ENCODE assay signal across 8 cellular contexts in genomic region chr19:53196777-53197396, GRCh38. TPM values are rescaled to one million over a fixed set of nuclear protein-coding genes. Genes with fewer than 3 reads are reported as not detected.
DNase-seq lines count a peak whose midpoint lies in the region; ATAC-seq and TF ChIP-seq lines count a peak whose summit lies in the region.

No MANE protein-coding gene starts in this region.

- peak overlapping the region; percentile 33; the same call in 1 of the 2 replicates for H3K27ac ChIP-seq in SJCRH30
- H3K27ac ChIP-seq in neutrophil, result peak overlapping the region; percentile 97
- peak overlapping the region; percentile 82 to 96 (median 90) for H3K27ac ChIP-seq in stomach

- DNase-seq in DMS114 treated with DMSO at 0.1 percent for 48 hours (lab: John Stamatoyannopoulos, UW; ENCODE audit: unreplicated experiment) (peak; percentile 85), HK-2 (ENCODE audit: unreplicated experiment) (peak; percentile 81), SJCRH30 (peak; percentile 94 to 97), glomerular endothelial cell (ENCODE audit: extremely low read depth, low read depth, low spot score) (peak; percentile 27), stomach (peak; percentile 99)
- peak; percentile 97 for DNase-seq in activated naive CD4-positive, alpha-beta T cell treated with anti-CD3 and anti-CD28 coated beads, Interleukin-2, amount 50 U/mL, for 16 hours

- peak; percentile 55 for TF ChIP-seq CTCF in neutrophil (IDR thresholded peaks at IDR 0.05)
- peak in 1 of 7 experiments; percentile 16 for TF ChIP-seq CTCF in stomach (IDR thresholded peaks at IDR 0.05)

- H3K4me1 ChIP-seq in SJCRH30 (no peaks in the 10 kb centered on the region; the same call in 1 of the 2 replicates), neutrophil (ENCODE audit: control insufficient read depth in 1 of 2, insufficient read depth in 1 of 2, low read depth in 1 of 2, low read length in 1 of 2) (peaks cover 29 to 31% of the 10 kb centered on the region in 2 experiments), stomach (peaks cover 4 to 34% (median 26%) of the 10 kb centered on the region in 4 donors)

- intact Hi-C loops in stomach (cut with DNase I; ENCODE audit: low total_unique reads), result loop anchor here (10.0 kb wide), 4 partner anchors 138 to 548 kb away; partner anchors contain the start of genes ZNF525 and ZNF845

- H3K9me3 ChIP-seq in SJCRH30 (replicated peaks) (no peaks in the 10 kb centered on the region; the same call in 1 of the 2 replicates), neutrophil (peaks cover 7% of the 10 kb centered on the region), stomach (peaks cover 0 to 44% (median 29%) of the 10 kb centered on the region in 4 donors)

- no peaks in the 10 kb centered on the region for H3K27me3 ChIP-seq in SJCRH30
- no peaks in the 10 kb centered on the region for H3K27me3 ChIP-seq in neutrophil
- no peaks in the 10 kb centered on the region for H3K27me3 ChIP-seq in stomach

- no peak for TF ChIP-seq EP300 in stomach (IDR thresholded peaks at IDR 0.05)

- H3K36me3 ChIP-seq in SJCRH30 (no peaks in the 10 kb centered on the region), neutrophil (peaks cover 22% of the 10 kb centered on the region), stomach (peaks cover 0 to 36% (median 29%) of the 10 kb centered on the region in 4 donors)

- peak in 2 of 4 donors; percentile 22 to 39 for TF ChIP-seq POLR2A in stomach (IDR thresholded peaks at IDR 0.05)

- H3K4me3 ChIP-seq in SJCRH30, result peak overlapping the region; percentile 71
- H3K4me3 ChIP-seq in neutrophil (ENCODE audit: low read depth in 1 of 2, low read length in 1 of 2), result peak overlapping the region; percentile 85
- peak overlapping the region; percentile 61 to 76 (median 73) for H3K4me3 ChIP-seq in stomach

- ATAC-seq in GM21529 (IDR thresholded peaks at IDR 0.05; ENCODE audit: unreplicated experiment), result no peak

- 0 to 2% (median 1%) methylated on average over 22 to 42 of the region's 42 CpGs for whole genome bisulfite sequencing in stomach, 5 donors

RNA-seq across cellular contexts. Expression of gene ZNF665, which starts 3.7 kb away (rescaled TPM):
- total RNA-seq in SJCRH30 (2014; rRNA removed; shearing (Covaris generic)), result 2.6 and 2.9 TPM in 2 replicates
- total RNA-seq in glomerular endothelial cell, result 1.9 and 2.5 TPM in 2 replicates
- 1 to 10 TPM in 4 of 5 donors, under 1 TPM in 1; 0.72 to 9.5 (median 1.8) TPM for total RNA-seq in stomach
- 1 to 10 TPM; 1.2 to 2.9 (median 2.3) TPM for polyA plus RNA-seq in stomach

RNA-seq across cellular contexts. Expression of gene ZNF347, which starts 38.0 kb away (rescaled TPM):
- total RNA-seq in SJCRH30 (2014; rRNA removed; shearing (Covaris generic)), result 15.5 and 17.5 TPM in 2 replicates
- 4.5 and 6.0 TPM in 2 replicates for total RNA-seq in glomerular endothelial cell
- total RNA-seq in stomach, result 10 to 100 TPM in 3 of 5 donors, 1 to 10 TPM in 2; 3.9 to 19.3 (median 12.5) TPM
- polyA plus RNA-seq in stomach, result 1 to 10 TPM; 1.3 to 2.3 (median 1.4) TPM

RNA-seq across cellular contexts. Expression of gene ZNF677, which starts 57.8 kb away (rescaled TPM):
- total RNA-seq in SJCRH30 (2014; rRNA removed; shearing (Covaris generic)), result 12.1 and 13.1 TPM in 2 replicates
- 18.7 and 28.1 TPM in 2 replicates for total RNA-seq in glomerular endothelial cell
- 10 to 100 TPM in 1 of 5 donors, 1 to 10 TPM in 2, not detected in 2; 6.5 to 35.6 (median 9.8) TPM for total RNA-seq in stomach
- polyA plus RNA-seq in stomach, result 10 to 100 TPM in 1 of 3 donors, 1 to 10 TPM in 2; 6.2 to 11.2 (median 7.5) TPM

Comparison
In these comparisons a context has a peak if more than half of its experiments do, and no peak if none do; other contexts are left out.
1. DNase-seq: peak in every context shown above with its lines; median percentile 99 in stomach; 97 in activated naive CD4-positive, alpha-beta T cell treated with anti-CD3 and anti-CD28 coated beads, Interleukin-2, amount 50 U/mL, for 16 hours; 96 in SJCRH30; 85 in DMS114 treated with DMSO at 0.1 percent for 48 hours; 81 in HK-2; 27 in glomerular endothelial cell.
2. H3K27ac ChIP-seq: peak in every context shown above with its lines; median percentile 97 in neutrophil; 90 in stomach; 33 in SJCRH30.